ENCODE assay signal across 9 cellular contexts in genomic region chr16:52068447-52069074, GRCh38.
DNase-seq lines count a peak whose midpoint lies in the region; ATAC-seq, FAIRE-seq and TF ChIP-seq lines count a peak whose summit lies in the region.
"Had no signal": no experiment of that assay in that cellular context is flagged by ENCODE, and none has a peak within 500 bp of the region (broad histone marks: within the 10 kb centered on the region; RNA-seq: fewer than 3 reads in every experiment).

No MANE protein-coding gene starts in this region.

- no peak overlapping the region for H3K4me3 ChIP-seq in pancreas

- no peaks in the 10 kb centered on the region for H3K4me1 ChIP-seq in pancreas

- no peak overlapping the region for H3K27ac ChIP-seq in pancreas

- 10 to 14% methylated on average over 8 of the region's 8 CpGs for WGBS in pancreas, 2 donors

- TF ChIP-seq CTCF in pancreas (IDR thresholded peaks at IDR 0.05): peak in 2 of 4 donors; percentile 20 to 24

- intact Hi-C loops in pancreas (cut with DNase I): loop anchor here in 2 of 3 donors (5.0 to 10.0 kb wide), 3 partner anchors 844 to 956 kb away; no protein-coding TSS in a partner anchor

- no peak for FAIRE-seq in pancreas (lab: Jason Lieb, UNC)

- H3K27me3 ChIP-seq in pancreas: peaks cover 0 to 8% (median 0%) of the 10 kb centered on the region in 4 donors

- no peaks in the 10 kb centered on the region for H3K36me3 ChIP-seq in pancreas

- ATAC-seq in esophagus mucosa: peak; percentile 31
- ATAC-seq in pancreas: peak; percentile 91 to 96 (median 94)
- ATAC-seq in HG02885 (IDR thresholded peaks at IDR 0.05; ENCODE audit: poor library complexity, unreplicated experiment): no peak
- no peak for ATAC-seq in GM21515 (IDR thresholded peaks at IDR 0.05; ENCODE audit: unreplicated experiment)
- ATAC-seq in HG03571 (IDR thresholded peaks at IDR 0.05; ENCODE audit: unreplicated experiment): no peak
- ATAC-seq: HCT116 had no signal

- POLR2A ChIA-PET in HEK293T (lab: Yijun Ruan, JAX): no interaction called here

- CTCF ChIA-PET in HEK293T (lab: Yijun Ruan, JAX): interaction anchor here (0.9 to 2.4 kb wide), 5 partner anchors 9 to 954 kb away, joined by 3 to 17 read pairs (median 3); no protein-coding TSS in a partner anchor

- H3K9me3 ChIP-seq in pancreas: no peaks in the 10 kb centered on the region

- peak; percentile 14 for DNase-seq in HEK293T (ENCODE audit: extremely low spot score)
- peak; percentile 21 for DNase-seq in NCI-H526 treated with DMSO at 0.1 percent for 48 hours (lab: John Stamatoyannopoulos, UW)
- DNase-seq in pancreas: peak in 3 of 6 donors; percentile 24 to 39 (median 35)
- DNase-seq in SIG-M5 (lab: John Stamatoyannopoulos, UW): no peak

TF ChIP-seq in HEK293T, 16 proteins besides CTCF, POLR2A, EP300 and RAD21:
- TF ChIP-seq BHLHE40 (IDR thresholded peaks at IDR 0.05; ENCODE audit: borderline replicate concordance) (no peak), L3MBTL2 (conservative IDR thresholded peaks at IDR 0.05) (no peak), CTBP1 (IDR thresholded peaks at IDR 0.05; ENCODE audit: borderline replicate concordance) (no peak), ELF4 (IDR thresholded peaks at IDR 0.05) (no peak), PKNOX1 (IDR thresholded peaks at IDR 0.05) (no peak), ZNF384 (IDR thresholded peaks at IDR 0.05) (no peak), FOXM1 (IDR thresholded peaks at IDR 0.05; ENCODE audit: borderline replicate concordance) (no peak), HDGF (IDR thresholded peaks at IDR 0.05; ENCODE audit: borderline replicate concordance) (no peak), ARNT (IDR thresholded peaks at IDR 0.05) (no peak), NFRKB (IDR thresholded peaks at IDR 0.05) (no peak), FOXK2 (IDR thresholded peaks at IDR 0.05) (no peak), FOXA1 (IDR thresholded peaks at IDR 0.05) (no peak), LEF1 (IDR thresholded peaks at IDR 0.05; ENCODE audit: borderline replicate concordance) (no peak), TARDBP (IDR thresholded peaks at IDR 0.05) (no peak)

Comparison
In these comparisons a context has a peak if more than half of its experiments do, and no peak if none do; other contexts are left out.
1. ATAC-seq: peak in esophagus mucosa (single experiment) and pancreas (4 of 4); none in HG02885 (single experiment), GM21515 (single experiment) and HG03571 (single experiment).